ENCODE assay signal across 7 cellular contexts in the genomic region with DNA sequence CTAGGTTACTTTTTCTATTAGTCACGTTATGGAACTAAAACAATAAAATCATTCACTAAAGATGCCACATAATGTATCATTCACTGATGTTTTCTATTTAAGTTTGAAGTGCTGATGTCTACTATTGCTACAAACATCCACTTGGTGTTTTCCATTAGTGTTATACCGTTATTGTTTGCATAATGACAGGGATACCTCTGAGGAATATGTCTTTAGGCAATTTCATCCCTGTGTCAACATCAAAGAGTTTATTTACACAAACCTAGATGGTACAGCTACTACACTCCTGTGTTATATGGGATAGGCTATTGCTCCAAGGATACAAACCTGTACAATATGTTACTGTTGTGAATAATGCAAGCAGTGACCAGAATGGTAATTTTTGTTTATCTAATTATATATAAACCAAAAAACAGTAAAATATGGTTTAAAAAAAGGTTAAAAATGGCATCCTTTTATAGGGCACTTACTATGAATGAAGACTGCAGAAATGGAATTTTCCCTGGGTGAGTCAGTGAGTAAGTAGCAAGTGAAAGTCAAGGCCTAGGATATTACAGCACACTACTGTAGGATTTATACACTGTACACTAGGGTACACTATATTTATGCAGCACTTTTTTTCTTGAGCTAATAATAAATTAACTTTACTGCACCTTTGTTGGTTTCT. TPM values are rescaled to one million over a fixed set of nuclear protein-coding genes. Genes with fewer than 3 reads are reported as not detected.
"Had no signal": no experiment of that assay in that cellular context is flagged by ENCODE, and none has a peak within 500 bp of the region (broad histone marks: within the 10 kb centered on the region; RNA-seq: fewer than 3 reads in every experiment).

No MANE protein-coding gene starts in this region.

RNA-seq across cellular contexts. Expression of a gene that starts 3.9 kb away (rescaled TPM):
- total RNA-seq: dermis microvascular lymphatic vessel endothelial cell, endodermal cell, lower lobe of right lung had no signal

RNA-seq across cellular contexts. Expression of a gene that starts 13.4 kb away (rescaled TPM):
- total RNA-seq: cerebellum, dermis microvascular lymphatic vessel endothelial cell, endodermal cell, suprapubic skin had no signal

RNA-seq across cellular contexts. Expression of a gene that starts 19.3 kb away (rescaled TPM):
- total RNA-seq: activated naive CD4-positive, alpha-beta T cell treated with anti-CD3 and anti-CD28 coated beads, Interleukin-2, amount 50 U/mL, for 72 hours; dermis microvascular lymphatic vessel endothelial cell; endodermal cell; lower lobe of right lung; pancreas; suprapubic skin had no signal

RNA-seq across cellular contexts. Expression of a gene that starts 30.2 kb away (rescaled TPM):
- total RNA-seq: dermis microvascular lymphatic vessel endothelial cell, endodermal cell, lower lobe of right lung, suprapubic skin had no signal

RNA-seq across cellular contexts. Expression of a gene that starts 49.9 kb away (rescaled TPM):
- total RNA-seq: dermis microvascular lymphatic vessel endothelial cell had no signal
